ENCODE assay signal across 11 cellular contexts in the genomic region with DNA sequence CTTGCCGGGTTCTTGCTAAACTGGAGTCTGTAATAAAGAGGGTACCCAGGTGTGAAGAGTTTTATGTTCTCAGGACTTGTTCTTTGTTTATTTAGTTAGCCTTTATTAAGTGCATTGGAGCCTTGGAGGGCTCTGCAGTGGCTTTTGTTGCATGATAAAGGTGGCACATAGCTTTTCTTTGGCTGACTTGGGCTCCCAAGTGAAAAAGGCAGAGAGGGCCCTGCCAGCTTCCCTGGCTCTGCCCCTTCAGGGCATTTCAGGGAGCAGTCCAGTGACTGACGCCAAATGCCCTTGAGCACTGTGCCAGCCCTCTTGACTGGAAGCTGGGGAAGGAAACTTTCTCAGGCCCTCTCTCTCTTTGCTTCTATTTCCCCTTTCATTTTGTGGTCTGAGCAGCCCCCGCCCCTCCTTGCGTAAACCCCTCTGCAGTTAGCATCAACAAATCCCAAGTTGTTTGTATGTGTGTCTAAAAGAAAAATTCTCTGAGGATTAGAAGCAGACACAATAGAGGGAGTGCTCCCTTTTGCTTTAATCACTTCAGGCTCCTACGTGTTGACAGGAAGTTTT.
A peak's percentile ranks its signal among the peaks of the same experiment; 100 is the strongest.
DNase-seq lines count a peak whose midpoint lies in the region; ATAC-seq and TF ChIP-seq lines count a peak whose summit lies in the region.
"Had no signal": no experiment of that assay in that cellular context is flagged by ENCODE, and none has a peak within 500 bp of the region (broad histone marks: within the 10 kb centered on the region; RNA-seq: fewer than 3 reads in every experiment).

No MANE protein-coding gene starts in this region.

- H3K4me1 ChIP-seq in BLaER1: peaks cover 56% of the 10 kb centered on the region
- H3K4me1 ChIP-seq in Peyer's patch: no peaks in the 10 kb centered on the region

- no peak for TF ChIP-seq POLR2A in Peyer's patch (IDR thresholded peaks at IDR 0.05)

- H3K9ac ChIP-seq in BLaER1: no peak overlapping the region

- ATAC-seq in GM21786 (IDR thresholded peaks at IDR 0.05; ENCODE audit: unreplicated experiment): no peak

- no peak overlapping the region for H3K4me3 ChIP-seq in BLaER1
- H3K4me3 ChIP-seq in fibroblast of pulmonary artery (replicated peaks; ENCODE audit: low read depth, low read length): no peak overlapping the region
- no peak overlapping the region for H3K4me3 ChIP-seq in Peyer's patch

- H3K27ac Mint-ChIP-seq in nephron progenitor cell (peak overlapping the region; percentile 43), osteocyte (ENCODE audit: unreplicated experiment) (no peak overlapping the region)
- no peak overlapping the region for H3K27ac Mint-ChIP-seq in T-helper 2 cell treated with Interferon-gamma antibody and Interleukin-4, amounts not matched to agents 5 μg/mL and 100 μg/mL, for 36 hours
- H3K27ac Mint-ChIP-seq: activated naive CD8-positive, alpha-beta T cell; CD4-positive, CD25-positive, alpha-beta regulatory T cell had no signal

- peaks cover 58% of the 10 kb centered on the region; the same call in 1 of the 2 replicates for H4K20me1 ChIP-seq in BLaER1

- DNase-seq in MV-4-11 (lab: John Stamatoyannopoulos, UW) (peak; percentile 57), fibroblast of pulmonary artery (ENCODE audit: low read depth) (peak; percentile 16), nephron progenitor cell (no peak), Peyer's patch (no peak), osteocyte (ENCODE audit: extremely low spot score, unreplicated experiment) (no peak)
- no peak for DNase-seq in T-helper 2 cell treated with Interferon-gamma antibody and Interleukin-4, amounts not matched to agents 5 μg/mL and 100 μg/mL, for 36 hours (ENCODE audit: low spot score)
- DNase-seq: CD4-positive, CD25-positive, alpha-beta regulatory T cell; NCI-H187 had no signal

- H3K4me1 Mint-ChIP-seq in nephron progenitor cell (peaks cover 71% of the 10 kb centered on the region), osteocyte (ENCODE audit: unreplicated experiment) (peaks cover 10% of the 10 kb centered on the region)
- peaks cover 4% of the 10 kb centered on the region for H3K4me1 Mint-ChIP-seq in T-helper 2 cell treated with Interferon-gamma antibody and Interleukin-4, amounts not matched to agents 5 μg/mL and 100 μg/mL, for 36 hours (ENCODE audit: low read depth)
- H3K4me1 Mint-ChIP-seq: CD4-positive, CD25-positive, alpha-beta regulatory T cell had no signal

- H3K4me3 Mint-ChIP-seq in nephron progenitor cell (peak overlapping the region; percentile 20), osteocyte (ENCODE audit: unreplicated experiment) (no peak overlapping the region)
- H3K4me3 Mint-ChIP-seq in T-helper 2 cell treated with Interferon-gamma antibody and Interleukin-4, amounts not matched to agents 5 μg/mL and 100 μg/mL, for 36 hours: no peak overlapping the region
- H3K4me3 Mint-ChIP-seq: activated naive CD8-positive, alpha-beta T cell; CD4-positive, CD25-positive, alpha-beta regulatory T cell had no signal

- peak overlapping the region; percentile 71 for H3K4me2 ChIP-seq in BLaER1

- peaks cover 98% of the 10 kb centered on the region for H3K27me3 ChIP-seq in BLaER1
- H3K27me3 ChIP-seq in Peyer's patch: no peaks in the 10 kb centered on the region

- H3K36me3 ChIP-seq in BLaER1 (no peaks in the 10 kb centered on the region), Peyer's patch (no peaks in the 10 kb centered on the region)

- H3K9me3 Mint-ChIP-seq in nephron progenitor cell: no peaks in the 10 kb centered on the region
- H3K9me3 Mint-ChIP-seq in T-helper 2 cell treated with Interferon-gamma antibody and Interleukin-4, amounts not matched to agents 5 μg/mL and 100 μg/mL, for 36 hours: no peaks in the 10 kb centered on the region
- no peaks in the 10 kb centered on the region for H3K9me3 Mint-ChIP-seq in osteocyte (ENCODE audit: unreplicated experiment)
- H3K9me3 Mint-ChIP-seq: CD4-positive, CD25-positive, alpha-beta regulatory T cell had no signal

- peaks cover 4% of the 10 kb centered on the region for H3K27me3 Mint-ChIP-seq in nephron progenitor cell (ENCODE audit: low read depth, poor library complexity)
- peaks cover 3% of the 10 kb centered on the region for H3K27me3 Mint-ChIP-seq in T-helper 2 cell treated with Interferon-gamma antibody and Interleukin-4, amounts not matched to agents 5 μg/mL and 100 μg/mL, for 36 hours (ENCODE audit: low read depth)
- H3K27me3 Mint-ChIP-seq in osteocyte (ENCODE audit: unreplicated experiment): peaks cover 9% of the 10 kb centered on the region
- H3K27me3 Mint-ChIP-seq: CD4-positive, CD25-positive, alpha-beta regulatory T cell had no signal

- H3K36me3 Mint-ChIP-seq in nephron progenitor cell (ENCODE audit: low read depth) (no peaks in the 10 kb centered on the region), osteocyte (ENCODE audit: unreplicated experiment) (no peaks in the 10 kb centered on the region)
- H3K36me3 Mint-ChIP-seq in T-helper 2 cell treated with Interferon-gamma antibody and Interleukin-4, amounts not matched to agents 5 μg/mL and 100 μg/mL, for 36 hours (ENCODE audit: low read depth): no peaks in the 10 kb centered on the region
- H3K36me3 Mint-ChIP-seq: activated naive CD8-positive, alpha-beta T cell; CD4-positive, CD25-positive, alpha-beta regulatory T cell had no signal

- no peaks in the 10 kb centered on the region for H3K9me3 ChIP-seq in BLaER1
- H3K9me3 ChIP-seq in Peyer's patch: no peaks in the 10 kb centered on the region

- TF ChIP-seq CTCF in fibroblast of pulmonary artery (IDR thresholded peaks at IDR 0.05; ENCODE audit: low read length, missing control alignments): no peak
- TF ChIP-seq CTCF in nephron progenitor cell (IDR thresholded peaks at IDR 0.05): no peak
- no peak for TF ChIP-seq CTCF in Peyer's patch (IDR thresholded peaks at IDR 0.05)
- TF ChIP-seq CTCF in osteocyte (IDR thresholded peaks at IDR 0.05): no peak

- H3K27ac ChIP-seq in BLaER1 (no peak overlapping the region), Peyer's patch (no peak overlapping the region)

Comparison
In these comparisons a context has a peak if more than half of its experiments do, and no peak if none do; other contexts are left out.
1. DNase-seq: peak in MV-4-11 (single experiment) and fibroblast of pulmonary artery (single experiment); none in nephron progenitor cell (single experiment), T-helper 2 cell treated with Interferon-gamma antibody and Interleukin-4, amounts not matched to agents 5 μg/mL and 100 μg/mL, for 36 hours (single experiment), Peyer's patch (0 of 3) and osteocyte (single experiment).